Comparison of ENCODE assay signal across 14 cellular contexts in the genomic region with DNA sequence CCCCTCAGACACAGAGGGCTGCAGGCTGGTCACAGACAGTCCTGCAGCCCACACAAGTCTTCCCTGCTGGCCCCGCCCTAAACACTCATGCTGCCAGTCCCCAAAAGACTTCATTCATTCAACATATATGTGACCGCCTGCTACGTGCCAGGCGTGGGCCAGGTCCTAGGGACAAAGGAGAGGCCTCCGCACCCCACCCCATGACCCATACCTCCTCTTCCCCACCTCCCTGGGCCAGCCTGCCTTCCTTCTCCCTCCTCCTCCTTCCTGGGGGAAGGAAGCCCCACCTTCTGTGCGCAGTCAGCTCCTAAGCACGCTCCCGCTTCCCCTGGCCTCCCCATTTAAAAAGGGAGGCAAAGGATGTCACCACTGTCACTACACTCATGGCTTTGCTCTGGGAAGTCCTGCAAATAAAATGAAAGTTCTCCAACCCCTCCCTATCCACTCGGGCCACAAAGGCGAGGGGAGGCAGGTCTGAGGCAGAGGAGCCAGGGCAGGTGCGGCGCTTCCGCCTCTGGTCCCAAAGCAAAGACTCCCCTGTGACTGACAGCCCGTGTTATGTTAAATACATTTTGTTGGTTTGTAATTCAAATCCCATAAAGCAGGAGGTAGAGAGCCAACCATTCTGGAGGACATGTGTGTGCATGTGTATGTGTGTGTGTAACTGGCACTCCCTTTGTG. TPM values are rescaled to one million over a fixed set of nuclear protein-coding genes. Genes with fewer than 3 reads are reported as not detected.
DNase-seq lines count a peak whose midpoint lies in the region; ATAC-seq and TF ChIP-seq lines count a peak whose summit lies in the region.
"Had no signal": no experiment of that assay in that cellular context is flagged by ENCODE, and none has a peak within 500 bp of the region (broad histone marks: within the 10 kb centered on the region; RNA-seq: fewer than 3 reads in every experiment).

No MANE protein-coding gene starts in this region.

- H3K27ac ChIP-seq in RWPE2 (ENCODE audit: poor library complexity, severe bottlenecking) (no peak overlapping the region), adrenal gland (no peak overlapping the region)
- H3K27ac ChIP-seq: cardiac muscle cell, gastroesophageal sphincter, SJCRH30 had no signal

- peak overlapping the region; percentile 44 for H3K4me3 Mint-ChIP-seq in activated naive CD4-positive, alpha-beta T cell treated with anti-CD3 and anti-CD28 coated beads, Interleukin-2, amount 50 U/mL, for 24 hours
- no peak overlapping the region for H3K4me3 Mint-ChIP-seq in glutamatergic neuron (ENCODE audit: unreplicated experiment)
- peak overlapping the region; percentile 60 to 68 for H3K4me3 Mint-ChIP-seq in stimulated activated naive B cell treated with anti-CD40 and anti-IgM and Interleukin-4, amounts not matched to agents 10 μg/mL and 1 μg/mL and 100 μg/mL, for 72 hours

- H3K36me3 Mint-ChIP-seq in activated naive CD4-positive, alpha-beta T cell treated with anti-CD3 and anti-CD28 coated beads, Interleukin-2, amount 50 U/mL, for 24 hours, result no peaks in the 10 kb centered on the region
- no peaks in the 10 kb centered on the region for H3K36me3 Mint-ChIP-seq in glutamatergic neuron (ENCODE audit: unreplicated experiment)
- H3K36me3 Mint-ChIP-seq in stimulated activated naive B cell treated with anti-CD40 and anti-IgM and Interleukin-4, amounts not matched to agents 10 μg/mL and 1 μg/mL and 100 μg/mL, for 72 hours, result peaks cover 0 to 2% of the 10 kb centered on the region in 2 donors

- H3K4me3 ChIP-seq in RWPE2 (ENCODE audit: severe bottlenecking), result no peak overlapping the region
- H3K4me3 ChIP-seq in adrenal gland, result no peak overlapping the region
- H3K4me3 ChIP-seq: cardiac muscle cell, SJCRH30 had no signal

- no peak for DNase-seq in activated naive CD4-positive, alpha-beta T cell treated with anti-CD3 and anti-CD28 coated beads, Interleukin-2, amount 50 U/mL, for 16 hours
- DNase-seq in RWPE2 (ENCODE audit: low spot score) (no peak), glutamatergic neuron (no peak), SHP77 treated with DMSO at 0.1 percent for 48 hours (lab: John Stamatoyannopoulos, UW) (no peak), adrenal gland (no peak), NCI-H748 (lab: John Stamatoyannopoulos, UW; ENCODE audit: unreplicated experiment) (no peak)
- no peak for DNase-seq in stimulated activated naive B cell treated with anti-CD40 and anti-IgM and Interleukin-4, amounts not matched to agents 10 μg/mL and 1 μg/mL and 100 μg/mL, for 72 hours
- DNase-seq: NCI-H2171; SJCRH30; stimulated activated naive CD4-positive, alpha-beta T cell treated with Interleukin-2 at 50 U/mL for 16 hours had no signal

- no peaks in the 10 kb centered on the region for H3K27me3 Mint-ChIP-seq in activated naive CD4-positive, alpha-beta T cell treated with anti-CD3 and anti-CD28 coated beads, Interleukin-2, amount 50 U/mL, for 24 hours
- no peaks in the 10 kb centered on the region for H3K27me3 Mint-ChIP-seq in glutamatergic neuron (ENCODE audit: unreplicated experiment)
- H3K27me3 Mint-ChIP-seq in stimulated activated naive B cell treated with anti-CD40 and anti-IgM and Interleukin-4, amounts not matched to agents 10 μg/mL and 1 μg/mL and 100 μg/mL, for 72 hours, result peaks cover 0 to 5% of the 10 kb centered on the region in 2 donors

- no peaks in the 10 kb centered on the region for H3K9me3 Mint-ChIP-seq in activated naive CD4-positive, alpha-beta T cell treated with anti-CD3 and anti-CD28 coated beads, Interleukin-2, amount 50 U/mL, for 24 hours
- peaks cover 2% of the 10 kb centered on the region for H3K9me3 Mint-ChIP-seq in glutamatergic neuron (ENCODE audit: unreplicated experiment)
- no peaks in the 10 kb centered on the region for H3K9me3 Mint-ChIP-seq in stimulated activated naive B cell treated with anti-CD40 and anti-IgM and Interleukin-4, amounts not matched to agents 10 μg/mL and 1 μg/mL and 100 μg/mL, for 72 hours

- peaks cover 21% of the 10 kb centered on the region for H3K4me1 Mint-ChIP-seq in activated naive CD4-positive, alpha-beta T cell treated with anti-CD3 and anti-CD28 coated beads, Interleukin-2, amount 50 U/mL, for 24 hours
- peaks cover 17% of the 10 kb centered on the region for H3K4me1 Mint-ChIP-seq in glutamatergic neuron (ENCODE audit: low read depth, unreplicated experiment)
- peaks cover 13 to 26% of the 10 kb centered on the region in 2 donors for H3K4me1 Mint-ChIP-seq in stimulated activated naive B cell treated with anti-CD40 and anti-IgM and Interleukin-4, amounts not matched to agents 10 μg/mL and 1 μg/mL and 100 μg/mL, for 72 hours

- H3K27me3 ChIP-seq in RWPE2 (ENCODE audit: insufficient read depth, poor library complexity, severe bottlenecking) (no peaks in the 10 kb centered on the region), adrenal gland (no peaks in the 10 kb centered on the region)
- H3K27me3 ChIP-seq: cardiac muscle cell, gastroesophageal sphincter, SJCRH30 had no signal

- TF ChIP-seq CTCF in RWPE2 (IDR thresholded peaks at IDR 0.05; ENCODE audit: poor library complexity, severe bottlenecking) (no peak), glutamatergic neuron (IDR thresholded peaks at IDR 0.05; ENCODE audit: partially characterized antibody, unreplicated experiment) (no peak), adrenal gland (IDR thresholded peaks at IDR 0.05) (no peak)

- H3K9me3 ChIP-seq in RWPE2 (ENCODE audit: severe bottlenecking), result no peaks in the 10 kb centered on the region
- no peaks in the 10 kb centered on the region for H3K9me3 ChIP-seq in adrenal gland (replicated peaks in 1 of 3)
- H3K9me3 ChIP-seq: gastroesophageal sphincter, SJCRH30 had no signal

- peak; percentile 61 for ATAC-seq in RWPE2 (ENCODE audit: low read depth)
- ATAC-seq in stimulated activated naive B cell treated with anti-CD40 and anti-IgM and Interleukin-4, amounts not matched to agents 10 μg/mL and 1 μg/mL and 100 μg/mL, for 72 hours (replicated peaks), result no peak
- ATAC-seq: gastroesophageal sphincter had no signal

- 31 to 53% (median 38%) methylated on average over 12 to 14 of the region's 14 CpGs for WGBS in adrenal gland, 4 donors

- H3K4me1 ChIP-seq in RWPE2 (ENCODE audit: insufficient read depth, poor library complexity, severe bottlenecking) (peaks cover 3% of the 10 kb centered on the region), adrenal gland (replicated peaks in 1 of 2) (peaks cover 0 to 7% of the 10 kb centered on the region in 2 donors)
- H3K4me1 ChIP-seq: SJCRH30 had no signal

- no peaks in the 10 kb centered on the region for H3K36me3 ChIP-seq in RWPE2 (ENCODE audit: low read depth)
- H3K36me3 ChIP-seq in adrenal gland (replicated peaks in 1 of 2), result no peaks in the 10 kb centered on the region
- H3K36me3 ChIP-seq: cardiac muscle cell, gastroesophageal sphincter, SJCRH30 had no signal

- H3K27ac Mint-ChIP-seq in activated naive CD4-positive, alpha-beta T cell treated with anti-CD3 and anti-CD28 coated beads, Interleukin-2, amount 50 U/mL, for 24 hours, result no peak overlapping the region
- H3K27ac Mint-ChIP-seq in glutamatergic neuron (ENCODE audit: unreplicated experiment), result peak overlapping the region; percentile 34
- H3K27ac Mint-ChIP-seq in stimulated activated naive B cell treated with anti-CD40 and anti-IgM and Interleukin-4, amounts not matched to agents 10 μg/mL and 1 μg/mL and 100 μg/mL, for 72 hours, result no peak overlapping the region

- no peak for TF ChIP-seq POLR2A in adrenal gland (IDR thresholded peaks at IDR 0.05)

- intact Hi-C loops in adrenal gland (cut with DNase I), result no loop called here

RNA-seq across cellular contexts. Expression of gene DNAAF8, which starts 9.0 kb away (rescaled TPM):
- 0.59 TPM for total RNA-seq in glutamatergic neuron (ENCODE audit: unreplicated experiment)
- 1 to 10 TPM in 6 of 8 donors, under 1 TPM in 2; 0.30 to 3.3 (median 1.1) TPM for total RNA-seq in adrenal gland
- 1 to 10 TPM; 1.9 to 2.7 (median 2.3) TPM for polyA plus RNA-seq in adrenal gland

RNA-seq across cellular contexts. Expression of gene ANKS3, which starts 9.3 kb away (rescaled TPM):
- total RNA-seq in glutamatergic neuron (ENCODE audit: unreplicated experiment), result 43.5 TPM
- 10 to 100 TPM; 12.3 to 34.4 (median 18.8) TPM for total RNA-seq in adrenal gland
- polyA plus RNA-seq in adrenal gland, result 100 to 1,000 TPM in 1 of 3 donors, 10 to 100 TPM in 1, 1 to 10 TPM in 1; 7.2 to 118 (median 52.8) TPM

RNA-seq across cellular contexts. Expression of gene ZNF500, which starts 23.6 kb away (rescaled TPM):
- total RNA-seq in glutamatergic neuron (ENCODE audit: unreplicated experiment) (19.8 TPM), adrenal gland (10 to 100 TPM in 5 of 8 donors, 1 to 10 TPM in 3; 6.7 to 23.7 (median 13.2) TPM)
- 10 to 100 TPM in 1 of 3 donors, 1 to 10 TPM in 2; 3.9 to 18.5 (median 4.6) TPM for polyA plus RNA-seq in adrenal gland

RNA-seq across cellular contexts. Expression of gene SEPTIN12, which starts 44.8 kb away (rescaled TPM):
- total RNA-seq in glutamatergic neuron (ENCODE audit: unreplicated experiment) (0.96 TPM), adrenal gland (not detected)
- 1 to 10 TPM in 1 of 3 donors, not detected in 2; 1.1 TPM for polyA plus RNA-seq in adrenal gland
- total RNA-seq: gastroesophageal sphincter, SJCRH30 had no signal
- polyA plus RNA-seq: BJ had no signal

RNA-seq across cellular contexts. Expression of gene NUDT16L1, which starts 50.0 kb away (rescaled TPM):
- total RNA-seq in glutamatergic neuron (ENCODE audit: unreplicated experiment), result 34.3 TPM
- 10 to 100 TPM; 45.4 to 99.3 (median 53.9) TPM for total RNA-seq in adrenal gland
- polyA plus RNA-seq in adrenal gland, result 10 to 100 TPM; 16.3 to 36.2 (median 28.1) TPM
